13 cellular contexts compared by ENCODE assay signal in the genomic region with DNA sequence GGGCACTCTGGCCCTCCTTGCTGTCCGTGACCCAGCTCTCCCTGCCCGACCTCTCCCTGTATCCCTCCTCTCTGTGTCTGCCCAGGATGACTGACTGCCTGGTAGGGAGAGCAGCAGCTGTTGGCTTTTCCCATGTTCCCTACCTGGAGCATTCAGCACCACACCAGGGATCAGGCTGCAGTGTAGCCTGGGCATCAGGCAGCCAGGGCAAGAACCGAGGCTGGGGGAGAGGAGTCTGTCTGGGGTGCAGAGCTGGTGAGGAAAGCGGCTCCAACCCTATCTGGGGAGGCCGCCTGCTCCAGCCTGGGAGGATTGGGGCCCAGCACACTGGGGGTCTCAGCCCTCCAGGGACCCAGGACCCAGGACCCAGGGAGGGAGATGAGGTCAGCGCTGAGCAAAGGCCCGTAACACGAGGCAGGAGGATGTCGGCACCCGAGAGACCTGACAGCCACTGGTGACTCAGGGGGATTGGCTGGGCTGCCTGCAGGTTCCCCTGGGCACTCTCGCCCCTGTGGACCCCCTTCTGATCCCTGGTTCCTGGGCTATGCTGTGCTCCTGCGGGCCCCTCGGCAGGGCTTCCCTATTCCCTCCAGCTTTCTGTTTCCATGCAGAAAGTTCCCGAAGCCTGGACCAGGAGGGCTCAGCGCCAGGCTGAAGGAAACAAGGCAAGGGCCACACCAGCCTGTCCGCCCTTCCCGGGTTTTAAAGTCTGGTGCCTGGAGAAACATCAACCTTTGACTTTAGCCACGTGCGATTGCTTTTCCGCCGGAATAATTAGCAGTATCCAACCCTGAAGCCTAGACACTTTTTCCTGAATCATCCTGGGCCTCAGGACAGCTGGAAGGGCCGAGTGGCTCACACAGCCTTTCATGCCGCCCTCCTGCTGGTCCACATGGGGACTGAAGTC.
DNase-seq lines count a peak whose midpoint lies in the region; ATAC-seq and TF ChIP-seq lines count a peak whose summit lies in the region.
"Had no signal": no experiment of that assay in that cellular context is flagged by ENCODE, and none has a peak within 500 bp of the region (broad histone marks: within the 10 kb centered on the region; RNA-seq: fewer than 3 reads in every experiment).

No MANE protein-coding gene starts in this region.

- peaks cover 15% of the 10 kb centered on the region for H3K9me1 ChIP-seq in IMR-90 (ENCODE audit: insufficient read depth, low read length)

- POLR2A ChIA-PET in IMR-90 (lab: Charles Lee; ENCODE audit: unreplicated experiment): no interaction called here

- peak overlapping the region; percentile 43; the same call in 1 of the 2 replicates for H2AK5ac ChIP-seq in IMR-90 (ENCODE audit: low read depth, low read length)

- H3K36me3 ChIP-seq in IMR-90 (ENCODE audit: control insufficient read depth, insufficient read depth, low read length) (no peaks in the 10 kb centered on the region), adrenal gland (replicated peaks in 1 of 2) (no peaks in the 10 kb centered on the region), lower lobe of right lung (no peaks in the 10 kb centered on the region)

- H3K27ac Mint-ChIP-seq in stimulated activated memory B cell treated with anti-CD40 and anti-IgM and Interleukin-4, amounts not matched to agents 10 μg/mL and 1 μg/mL and 100 μg/mL, for 72 hours: peak overlapping the region; percentile 91
- H3K27ac Mint-ChIP-seq: activated T-helper 17 cell treated with anti-CD3 and anti-CD28 coated beads, Interleukin-2, amount 50 U/mL, for 72 hours; T-helper 2 cell treated with Interferon-gamma antibody and Interleukin-4, amounts not matched to agents 5 μg/mL and 100 μg/mL, for 36 hours had no signal

- peak overlapping the region; percentile 17; the same call in 1 of the 3 replicates for H2BK15ac ChIP-seq in IMR-90 (ENCODE audit: low read depth, low read length)

- in situ Hi-C loops in IMR-90 (cut with MboI; ENCODE audit: low sequenced_read_pairs): no loop called here

- intact Hi-C loops in IMR-90 (cut with micrococcal nuclease): no loop called here
- intact Hi-C loops in adrenal gland (cut with DNase I): no loop called here
- intact Hi-C loops in lower lobe of right lung (cut with DNase I): no loop called here

- no peak overlapping the region for H3K4me3 Mint-ChIP-seq in stimulated activated memory B cell treated with anti-CD40 and anti-IgM and Interleukin-4, amounts not matched to agents 10 μg/mL and 1 μg/mL and 100 μg/mL, for 72 hours
- H3K4me3 Mint-ChIP-seq: activated T-helper 17 cell treated with anti-CD3 and anti-CD28 coated beads, Interleukin-2, amount 50 U/mL, for 72 hours; T-helper 2 cell treated with Interferon-gamma antibody and Interleukin-4, amounts not matched to agents 5 μg/mL and 100 μg/mL, for 36 hours had no signal

- H3K36me3 Mint-ChIP-seq in stimulated activated memory B cell treated with anti-CD40 and anti-IgM and Interleukin-4, amounts not matched to agents 10 μg/mL and 1 μg/mL and 100 μg/mL, for 72 hours: no peaks in the 10 kb centered on the region

- dilution Hi-C loops in IMR-90 (cut with HindIII; ENCODE audit: low sequenced_read_pairs, unreplicated experiment): no loop called here

- TF ChIP-seq CTCF in IMR-90 (conservative IDR thresholded peaks at IDR 0.05; ENCODE audit: low read depth, low read length): no peak
- TF ChIP-seq CTCF in adrenal gland (IDR thresholded peaks at IDR 0.05): no peak
- no peak for TF ChIP-seq CTCF in lower lobe of right lung (IDR thresholded peaks at IDR 0.05)

- peak overlapping the region; percentile 7 for H2AK9ac ChIP-seq in IMR-90 (replicated peaks; ENCODE audit: low read depth, low read length, poor library complexity)

- H3K9me3 ChIP-seq in IMR-90 (ENCODE audit: control insufficient read depth, insufficient read depth, low read length) (no peaks in the 10 kb centered on the region), adrenal gland (replicated peaks in 1 of 3) (no peaks in the 10 kb centered on the region), lower lobe of right lung (no peaks in the 10 kb centered on the region)

- no peak overlapping the region for H2BK20ac ChIP-seq in IMR-90 (ENCODE audit: low read depth, low read length)

- H3K18ac ChIP-seq in IMR-90 (ENCODE audit: low read depth, low read length): no peak overlapping the region; the same call in 1 of the 2 replicates

- no peak for TF ChIP-seq RAD21 in IMR-90 (IDR thresholded peaks at IDR 0.05; ENCODE audit: low read length)

- H3K4ac ChIP-seq in IMR-90 (ENCODE audit: low read depth, low read length): peak overlapping the region; percentile 27; the same call in 1 of the 2 replicates

- no peak for TF ChIP-seq POLR2A in IMR-90 (IDR thresholded peaks at IDR 0.05; ENCODE audit: low read depth, low read length)
- TF ChIP-seq POLR2A in adrenal gland (IDR thresholded peaks at IDR 0.05): no peak

- H2BK120ac ChIP-seq in IMR-90 (ENCODE audit: low read depth, low read length): peak overlapping the region; percentile 60

- no peak overlapping the region for H3K56ac ChIP-seq in IMR-90 (ENCODE audit: extremely low read depth, insufficient read depth, low read length)

- H3K4me3 ChIP-seq in IMR-90 (ENCODE audit: insufficient read depth, low read depth, low read length): no peak overlapping the region
- no peak overlapping the region for H3K4me3 ChIP-seq in adrenal gland
- no peak overlapping the region for H3K4me3 ChIP-seq in lower lobe of right lung
- H3K4me3 ChIP-seq: hepatocyte had no signal

- H3K9me3 Mint-ChIP-seq in stimulated activated memory B cell treated with anti-CD40 and anti-IgM and Interleukin-4, amounts not matched to agents 10 μg/mL and 1 μg/mL and 100 μg/mL, for 72 hours: no peaks in the 10 kb centered on the region
- H3K9me3 Mint-ChIP-seq: activated T-helper 17 cell treated with anti-CD3 and anti-CD28 coated beads, Interleukin-2, amount 50 U/mL, for 72 hours; T-helper 2 cell treated with Interferon-gamma antibody and Interleukin-4, amounts not matched to agents 5 μg/mL and 100 μg/mL, for 36 hours had no signal

- peaks cover 57% of the 10 kb centered on the region for H3K4me1 Mint-ChIP-seq in stimulated activated memory B cell treated with anti-CD40 and anti-IgM and Interleukin-4, amounts not matched to agents 10 μg/mL and 1 μg/mL and 100 μg/mL, for 72 hours

- 0 out of 2 replicates have a peak, but pooled peaks cover 2% of the 10 kb centered on the region for H3K27me3 ChIP-seq in IMR-90 (ENCODE audit: control insufficient read depth, insufficient read depth, low read length)
- H3K27me3 ChIP-seq in adrenal gland: peaks cover 11% of the 10 kb centered on the region
- H3K27me3 ChIP-seq in lower lobe of right lung (ENCODE audit: low read depth): no peaks in the 10 kb centered on the region
- H3K27me3 ChIP-seq: hepatocyte had no signal

- no peak overlapping the region for H4K91ac ChIP-seq in IMR-90 (ENCODE audit: insufficient read depth, low read depth, low read length)

- BruUV-seq in IMR-90 (replicated peaks; lab: Mats Ljungman, UMichigan): no TSS peak

- no peaks in the 10 kb centered on the region for H3K27me3 Mint-ChIP-seq in stimulated activated memory B cell treated with anti-CD40 and anti-IgM and Interleukin-4, amounts not matched to agents 10 μg/mL and 1 μg/mL and 100 μg/mL, for 72 hours
- H3K27me3 Mint-ChIP-seq: activated T-helper 17 cell treated with anti-CD3 and anti-CD28 coated beads, Interleukin-2, amount 50 U/mL, for 72 hours had no signal

- H4K5ac ChIP-seq in IMR-90 (ENCODE audit: low read depth, low read length): no peak overlapping the region

- H3K4me2 ChIP-seq in IMR-90 (ENCODE audit: low read depth, low read length): no peak overlapping the region

- H2BK5ac ChIP-seq in IMR-90 (ENCODE audit: low read depth, low read length, poor library complexity, severe bottlenecking): no peak overlapping the region

- DNase-seq in IMR-90 (no peak), adrenal gland (peak in 4 of 7 donors; percentile 12 to 41 (median 16)), lower lobe of right lung (no peak), SKM-1 treated with dmso at 0.1 percent for 144 hours (lab: John Stamatoyannopoulos, UW; ENCODE audit: unreplicated experiment) (no peak)
- DNase-seq: Calu3, NCI-H2081 had no signal

- peaks cover 0 to 6% of the 10 kb centered on the region in 2 experiments; a peak in 1 of 4 replicates for H3K79me1 ChIP-seq in IMR-90 (ENCODE audit: low read depth in 1 of 2, low read length in 2 of 2)

- ATAC-seq in IMR-90 (ENCODE audit: low read depth): no peak
- no peak for ATAC-seq in lower lobe of right lung
- no peak for ATAC-seq in stimulated activated memory B cell treated with anti-CD40 and anti-IgM and Interleukin-4, amounts not matched to agents 10 μg/mL and 1 μg/mL and 100 μg/mL, for 72 hours
- no peak for ATAC-seq in HG03342 (IDR thresholded peaks at IDR 0.05; ENCODE audit: unreplicated experiment)
- ATAC-seq in GM18861 (IDR thresholded peaks at IDR 0.05; ENCODE audit: unreplicated experiment): no peak
- no peak for ATAC-seq in HG03095 (IDR thresholded peaks at IDR 0.05; ENCODE audit: unreplicated experiment)
- ATAC-seq: activated T-helper 17 cell treated with anti-CD3 and anti-CD28 coated beads, Interleukin-2, amount 50 U/mL, for 72 hours had no signal

- H3K27ac ChIP-seq in IMR-90 (ENCODE audit: insufficient read depth, low read length): no peak overlapping the region
- H3K27ac ChIP-seq in adrenal gland: peak overlapping the region in 1 of 5 donors; percentile 15
- H3K27ac ChIP-seq in lower lobe of right lung: peak overlapping the region; percentile 24
- H3K27ac ChIP-seq: hepatocyte had no signal

- CTCF ChIA-PET in IMR-90 (lab: Yijun Ruan, JAX): no interaction called here

- no peak overlapping the region for H3K9ac ChIP-seq in IMR-90 (ENCODE audit: low read depth, low read length)

- peak overlapping the region; percentile 10 for H2AFZ ChIP-seq in IMR-90 (replicated peaks; ENCODE audit: low read length, poor library complexity)

- WGBS in IMR-90 (ENCODE audit: extremely low coverage in 2 of 2, insufficient read length in 1 of 2), 2 experiments: 81% methylated on average over 12 of the region's 23 CpGs; no CpG with 5 or more reads in 1 of the 2 experiments
- WGBS in adrenal gland, 4 donors: 80 to 89% (median 84%) methylated on average over 22 to 23 of the region's 23 CpGs

- no peaks in the 10 kb centered on the region for H4K20me1 ChIP-seq in IMR-90 (ENCODE audit: insufficient read depth, low read length)

- H3K14ac ChIP-seq in IMR-90 (replicated peaks; ENCODE audit: low read depth, low read length): no peak overlapping the region

- H3K4me1 ChIP-seq in IMR-90 (ENCODE audit: control insufficient read depth, insufficient read depth, low read length) (peaks cover 12% of the 10 kb centered on the region), adrenal gland (replicated peaks in 1 of 2) (peaks cover 0 to 24% of the 10 kb centered on the region in 2 donors), lower lobe of right lung (peaks cover 63% of the 10 kb centered on the region)

- no peak overlapping the region for H4K8ac ChIP-seq in IMR-90 (ENCODE audit: low read depth in 2 of 2, low read length in 2 of 2)

- no peak overlapping the region for H3K23ac ChIP-seq in IMR-90 (ENCODE audit: low read depth, low read length)

Comparison
In these comparisons a context has a peak if more than half of its experiments do, and no peak if none do; other contexts are left out.
1. DNase-seq: peak in adrenal gland (4 of 7); none in IMR-90 (single experiment), lower lobe of right lung (single experiment) and SKM-1 treated with dmso at 0.1 percent for 144 hours (single experiment).